8 cellular contexts compared by ENCODE assay signal in genomic region chr3:48157950-48158376, GRCh38. TPM values are rescaled to one million over a fixed set of nuclear protein-coding genes. Genes with fewer than 3 reads are reported as not detected.
A peak's percentile ranks its signal among the peaks of the same experiment; 100 is the strongest.
DNase-seq lines count a peak whose midpoint lies in the region; ATAC-seq, FAIRE-seq and TF ChIP-seq lines count a peak whose summit lies in the region.

No MANE protein-coding gene starts in this region.

- ATAC-seq in HG03378 (IDR thresholded peaks at IDR 0.05; ENCODE audit: unreplicated experiment) (no peak), GM21737 (IDR thresholded peaks at IDR 0.05; ENCODE audit: unreplicated experiment) (no peak)

- H3K27ac ChIP-seq in adrenal gland (no peak overlapping the region), small intestine (ENCODE audit: low read depth in 1 of 2, low read length in 1 of 2) (no peak overlapping the region)

- H3K4me3 ChIP-seq in adrenal gland: no peak overlapping the region
- H3K4me3 ChIP-seq in small intestine (ENCODE audit: low read depth in 1 of 2, low read length in 2 of 2): no peak overlapping the region

- H3K9me3 ChIP-seq in adrenal gland (replicated peaks in 1 of 3) (no peaks in the 10 kb centered on the region), small intestine (ENCODE audit: control insufficient read depth, low read depth) (no peaks in the 10 kb centered on the region)

- DNase-seq in NCI-H2227 (lab: John Stamatoyannopoulos, UW; ENCODE audit: unreplicated experiment) (peak; percentile 52), NCI-H2227 treated with DMSO at 0.1 percent for 48 hours (lab: John Stamatoyannopoulos, UW) (no peak), SK-MEL-5 (ENCODE audit: low read depth, low spot score) (peak; percentile 80), adrenal gland (peak; percentile 40 to 78 (median 62)), hypothalamus (lab: John Stamatoyannopoulos, UW) (peak in 26 of 51 donors; percentile 0 to 65 (median 16)), small intestine (peak; percentile 29)

- H3K4me1 ChIP-seq in adrenal gland (replicated peaks in 1 of 2) (no peaks in the 10 kb centered on the region), small intestine (ENCODE audit: control insufficient read depth in 2 of 2, insufficient read depth in 1 of 2, low read depth in 1 of 2, low read length in 1 of 2) (no peaks in the 10 kb centered on the region)

- 66 to 71% (median 67%) methylated on average over 4 to 5 of the region's 5 CpGs for whole genome bisulfite sequencing in adrenal gland, 4 donors
- WGBS in small intestine, 3 donors: 59 to 79% (median 71%) methylated on average over 5 of the region's 5 CpGs

- intact Hi-C loops in adrenal gland (cut with DNase I): loop anchor here (5.0 to 10.0 kb wide), 2 partner anchors 163 to 311 kb away; no protein-coding TSS in a partner anchor

- in situ Hi-C loops in SK-MEL-5 (cut with HindIII; ENCODE audit: low pct_unique_long_range_greater_than_20kb, low sequenced_read_pairs): no loop called here

- peak; percentile 31 to 62 (median 55) for TF ChIP-seq CTCF in adrenal gland (IDR thresholded peaks at IDR 0.05)

- TF ChIP-seq POLR2A in adrenal gland (IDR thresholded peaks at IDR 0.05): no peak

- H3K27me3 ChIP-seq in adrenal gland (no peaks in the 10 kb centered on the region), small intestine (ENCODE audit: control insufficient read depth in 2 of 2, insufficient read depth in 2 of 2, low read length in 2 of 2) (no peaks in the 10 kb centered on the region)

- H3K36me3 ChIP-seq in adrenal gland (replicated peaks in 1 of 2) (peaks cover 0 to 6% of the 10 kb centered on the region in 2 donors), small intestine (ENCODE audit: control insufficient read depth in 2 of 2, insufficient read depth in 2 of 2, low read length in 2 of 2) (no peaks in the 10 kb centered on the region)

- FAIRE-seq in small intestine (lab: Jason Lieb, UNC): no peak

RNA-seq across cellular contexts. Expression of gene CDC25A, which starts 30.3 kb away (rescaled TPM):
- total RNA-seq in SK-MEL-5 (2014; rRNA removed; shearing (Covaris generic)): 14.9 and 16.1 TPM in 2 replicates
- polyA plus RNA-seq in SK-MEL-5 (2015; cell fraction: cytosol; rRNA removed): 18.4 and 22.1 TPM in 2 replicates
- polyA plus RNA-seq in SK-MEL-5 (2015; cell fraction: nucleus; rRNA removed): 15.7 and 21.0 TPM in 2 replicates
- total RNA-seq in adrenal gland: 1 to 10 TPM; 1.0 to 2.2 (median 1.3) TPM
- polyA plus RNA-seq in adrenal gland (1 to 10 TPM in 1 of 3 donors, under 1 TPM in 2; 0.57 to 3.0 (median 0.64) TPM), small intestine (1 to 10 TPM in 2 of 3 donors, under 1 TPM in 1; 0.27 to 5.7 (median 3.6) TPM)
